11 cellular contexts compared by ENCODE assay signal in genomic region chr13:51333826-51334225, GRCh38. TPM values are rescaled to one million over a fixed set of nuclear protein-coding genes. Genes with fewer than 3 reads are reported as not detected.
"Had no signal": no experiment of that assay in that cellular context is flagged by ENCODE, and none has a peak within 500 bp of the region (broad histone marks: within the 10 kb centered on the region; RNA-seq: fewer than 3 reads in every experiment).

No MANE protein-coding gene starts in this region.

- H3K4me3 Mint-ChIP-seq: GM23338, H9, HFFc6 had no signal

- H3K36me3 ChIP-seq: HAP-1 had no signal

- H3K9ac ChIP-seq: GM23248 had no signal

- DNase-seq: GM23248, GOT3, H7, H9, HCEC 1CT, HFFc6 had no signal

- H3K9me3 ChIP-seq: HAP-1 had no signal

- H3K27ac ChIP-seq: GM23248 had no signal

- H3K4me3 ChIP-seq: GM23248, GM23338, HAP-1 had no signal

- H2AFZ ChIP-seq: GM23248, GM23338 had no signal

- H3K27ac Mint-ChIP-seq: GM23338, H9, HFFc6 had no signal

- FAIRE-seq: H1, H54 had no signal

- H3K9me3 Mint-ChIP-seq: GM23338, H9, HFFc6 had no signal

- H3K4me2 ChIP-seq: GM23338 had no signal

RNA-seq across cellular contexts. Expression of gene SERPINE3, which starts 5.7 kb away (rescaled TPM):
- total RNA-seq: GM23248, H4, H9, HFFc6 had no signal
